ENCODE assay signal across 8 cellular contexts in genomic region chr12:43210437-43211197, GRCh38.
DNase-seq lines count a peak whose midpoint lies in the region; ATAC-seq and TF ChIP-seq lines count a peak whose summit lies in the region.

No MANE protein-coding gene starts in this region.

- H3K27me3 Mint-ChIP-seq in CD14-positive monocyte (ENCODE audit: low read depth in 3 of 3) = no peaks in the 10 kb centered on the region

- DNase-seq in NOMO-1 (lab: John Stamatoyannopoulos, UW; ENCODE audit: unreplicated experiment in 2 of 2) = peak; percentile 44 to 75
- peak; percentile 62 for DNase-seq in left kidney (ENCODE audit: low read depth, low spot score)
- DNase-seq in lower lobe of right lung = no peak
- DNase-seq in NCI-H1417 (lab: John Stamatoyannopoulos, UW) = no peak
- DNase-seq in CD14-positive monocyte (ENCODE audit: low spot score) = no peak
- DNase-seq in Peyer's patch = no peak

- no peak for TF ChIP-seq POLR2A in Peyer's patch (IDR thresholded peaks at IDR 0.05)

- H3K9me3 Mint-ChIP-seq in CD14-positive monocyte = peaks cover 0 to 3% (median 0%) of the 10 kb centered on the region in 7 donors

- H3K36me3 ChIP-seq in lower lobe of right lung = no peaks in the 10 kb centered on the region
- no peaks in the 10 kb centered on the region for H3K36me3 ChIP-seq in Peyer's patch

- intact Hi-C loops in lower lobe of right lung (cut with DNase I) (no loop called here), CD14-positive monocyte (cut with micrococcal nuclease) (no loop called here)

- H3K27ac ChIP-seq in lower lobe of right lung (no peak overlapping the region), Peyer's patch (no peak overlapping the region)

- H3K27ac Mint-ChIP-seq in CD14-positive monocyte = no peak overlapping the region

- no peaks in the 10 kb centered on the region for H3K36me3 Mint-ChIP-seq in CD14-positive monocyte

- H3K9me3 ChIP-seq in lower lobe of right lung (no peaks in the 10 kb centered on the region), Peyer's patch (no peaks in the 10 kb centered on the region)

- ATAC-seq in GM18502 (IDR thresholded peaks at IDR 0.05; ENCODE audit: poor library complexity, unreplicated experiment) (peak; percentile 95), HG02623 (IDR thresholded peaks at IDR 0.05; ENCODE audit: unreplicated experiment) (peak; percentile 98), lower lobe of right lung (no peak)

- TF ChIP-seq CTCF in lower lobe of right lung (IDR thresholded peaks at IDR 0.05) (no peak), CD14-positive monocyte (IDR thresholded peaks at IDR 0.05) (no peak), Peyer's patch (IDR thresholded peaks at IDR 0.05) (no peak)

- no peak overlapping the region for H3K4me3 ChIP-seq in lower lobe of right lung
- H3K4me3 ChIP-seq in Peyer's patch = no peak overlapping the region

- H3K4me1 Mint-ChIP-seq in CD14-positive monocyte = peaks cover 5% of the 10 kb centered on the region

- H3K4me1 ChIP-seq in lower lobe of right lung = no peaks in the 10 kb centered on the region
- no peaks in the 10 kb centered on the region for H3K4me1 ChIP-seq in Peyer's patch

- no peak overlapping the region for H3K4me3 Mint-ChIP-seq in CD14-positive monocyte

- H3K27me3 ChIP-seq in lower lobe of right lung (ENCODE audit: low read depth) = no peaks in the 10 kb centered on the region
- H3K27me3 ChIP-seq in Peyer's patch = no peaks in the 10 kb centered on the region

Comparison
In these comparisons a context has a peak if more than half of its experiments do, and no peak if none do; other contexts are left out.
1. ATAC-seq: peak in GM18502 (single experiment) and HG02623 (single experiment); none in lower lobe of right lung (0 of 2).
2. DNase-seq: peak in NOMO-1 (2 of 2) and left kidney (single experiment); none in lower lobe of right lung (single experiment), NCI-H1417 (0 of 3), CD14-positive monocyte (single experiment) and Peyer's patch (0 of 3).